In genomic region chrX:154321624-154322023, GRCh38 we compare ENCODE assay signal across 12 cellular contexts. TPM values are rescaled to one million over a fixed set of nuclear protein-coding genes. Genes with fewer than 3 reads are reported as not detected.
DNase-seq lines count a peak whose midpoint lies in the region; ATAC-seq and TF ChIP-seq lines count a peak whose summit lies in the region.
"Had no signal": no experiment of that assay in that cellular context is flagged by ENCODE, and none has a peak within 500 bp of the region (broad histone marks: within the 10 kb centered on the region; RNA-seq: fewer than 3 reads in every experiment).

No MANE protein-coding gene starts in this region.

- intact Hi-C loops in Right ventricle myocardium superior (cut with DNase I): no loop called here
- intact Hi-C loops in cardiac septum (cut with DNase I): no loop called here
- intact Hi-C loops in transverse colon (cut with DNase I; ENCODE audit: low total_unique reads): no loop called here

- H3K9me3 ChIP-seq in transverse colon: no peaks in the 10 kb centered on the region
- H3K9me3 ChIP-seq in suprapubic skin: no peaks in the 10 kb centered on the region
- H3K9me3 ChIP-seq: ascending aorta had no signal

- ATAC-seq in Right ventricle myocardium superior (ENCODE audit: poor library complexity): peak; percentile 70

- in situ Hi-C loops in transverse colon (cut with MboI; ENCODE audit: low pct_ligation_motif_present in 1 of 4, low pct_unique_long_range_greater_than_20kb in 1 of 4, low sequenced_read_pairs in 3 of 4): no loop called here

- H3K4me1 ChIP-seq in transverse colon (no peaks in the 10 kb centered on the region), suprapubic skin (peaks cover under 1% of the 10 kb centered on the region)
- H3K4me1 ChIP-seq: ascending aorta had no signal

- TF ChIP-seq CTCF in transverse colon (IDR thresholded peaks at IDR 0.05): no peak
- no peak for TF ChIP-seq CTCF in suprapubic skin (IDR thresholded peaks at IDR 0.05)

- TF ChIP-seq EP300 in transverse colon (IDR thresholded peaks at IDR 0.05; ENCODE audit: low read depth) (no peak), suprapubic skin (IDR thresholded peaks at IDR 0.05) (no peak)

- H3K27me3 ChIP-seq in transverse colon: peaks cover 4% of the 10 kb centered on the region
- H3K27me3 ChIP-seq in suprapubic skin: no peaks in the 10 kb centered on the region
- H3K27me3 ChIP-seq: ascending aorta had no signal

- no peak for DNase-seq in Right ventricle myocardium superior
- DNase-seq in cardiac septum (ENCODE audit: low spot score): no peak
- DNase-seq in NCI-H524 (lab: John Stamatoyannopoulos, UW): peak; percentile 50 to 83
- peak; percentile 5 for DNase-seq in dermis blood vessel endothelial cell
- DNase-seq in transverse colon: peak; percentile 18
- no peak for DNase-seq in suprapubic skin (ENCODE audit: low spot score in 2 of 2)
- DNase-seq in stimulated activated CD4-positive, alpha-beta T cell treated with anti-CD3 and anti-CD28 coated beads, Interleukin-4, amount 100 ng/mL, for 4 hours: no peak
- no peak for DNase-seq in AML-193 (lab: John Stamatoyannopoulos, UW)
- DNase-seq: activated CD4-positive, alpha-beta T cell treated with anti-CD3 and anti-CD28 coated beads for 1 hour had no signal

- H3K27ac ChIP-seq in transverse colon (no peak overlapping the region), suprapubic skin (no peak overlapping the region)
- H3K27ac ChIP-seq: ascending aorta had no signal

- TF ChIP-seq POLR2A in transverse colon (IDR thresholded peaks at IDR 0.05) (no peak), suprapubic skin (IDR thresholded peaks at IDR 0.05) (no peak)

- 48% methylated on average over 9 of the region's 9 CpGs; no CpG with 5 or more reads in 1 of the 2 donors for WGBS in transverse colon (ENCODE audit: low coverage in 1 of 2), 2 donors
- WGBS in suprapubic skin: 66% methylated on average over 9 of the region's 9 CpGs

- H3K4me3 ChIP-seq in transverse colon: no peak overlapping the region
- no peak overlapping the region for H3K4me3 ChIP-seq in suprapubic skin
- H3K4me3 ChIP-seq: ascending aorta had no signal

- H3K36me3 ChIP-seq in transverse colon (no peaks in the 10 kb centered on the region), suprapubic skin (no peaks in the 10 kb centered on the region)
- H3K36me3 ChIP-seq: ascending aorta had no signal

RNA-seq across cellular contexts. Expression of gene TKTL1, which starts 26.0 kb away (rescaled TPM):
- 14.0 TPM for total RNA-seq in Right ventricle myocardium superior
- total RNA-seq in cardiac septum: 3.2 TPM
- total RNA-seq in dermis blood vessel endothelial cell: not detected in 2 replicates
- not detected for total RNA-seq in transverse colon
- total RNA-seq in suprapubic skin: under 1 TPM in 3 of 4 donors, not detected in 1; 0.24 to 0.51 (median 0.34) TPM
- total RNA-seq: ascending aorta, fibroblast of lung, lung microvascular endothelial cell had no signal

RNA-seq across cellular contexts. Expression of gene TEX28, which starts 26.7 kb away (rescaled TPM):
- total RNA-seq in Right ventricle myocardium superior (not detected), cardiac septum (not detected), dermis blood vessel endothelial cell (not detected in 2 replicates), transverse colon (not detected), suprapubic skin (1 to 10 TPM in 1 of 4 donors, not detected in 3; 3.3 TPM)
- total RNA-seq: ascending aorta, fibroblast of lung, lung microvascular endothelial cell had no signal

RNA-seq across cellular contexts. Expression of gene FLNA, which starts 52.8 kb away (rescaled TPM):
- total RNA-seq in Right ventricle myocardium superior (216 TPM), cardiac septum (347 TPM), dermis blood vessel endothelial cell (1,387 and 2,587 TPM in 2 replicates), transverse colon (1,000 to 10,000 TPM in 2 of 4 donors, 100 to 1,000 TPM in 2; 632 to 3,163 (median 1,262) TPM), suprapubic skin (100 to 1,000 TPM; 374 to 402 (median 386) TPM)

RNA-seq across cellular contexts. Expression of gene EMD, which starts 57.5 kb away (rescaled TPM):
- 49.2 TPM for total RNA-seq in Right ventricle myocardium superior
- 66.2 TPM for total RNA-seq in cardiac septum
- 10.6 and 17.2 TPM in 2 replicates for total RNA-seq in dermis blood vessel endothelial cell
- 10 to 100 TPM; 27.3 to 89.8 (median 55.5) TPM for total RNA-seq in transverse colon
- total RNA-seq in suprapubic skin: 10 to 100 TPM; 34.4 to 57.0 (median 53.0) TPM

Comparison
In these comparisons a context has a peak if more than half of its experiments do, and no peak if none do; other contexts are left out.
1. DNase-seq: peak in NCI-H524 (2 of 2), dermis blood vessel endothelial cell (single experiment) and transverse colon (single experiment); none in Right ventricle myocardium superior (single experiment), cardiac septum (single experiment), suprapubic skin (0 of 2), stimulated activated CD4-positive, alpha-beta T cell treated with anti-CD3 and anti-CD28 coated beads, Interleukin-4, amount 100 ng/mL, for 4 hours (0 of 2) and AML-193 (0 of 2).